In genomic region chr5:91145233-91145620, GRCh38 we compare ENCODE assay signal across 17 cellular contexts.
DNase-seq lines count a peak whose midpoint lies in the region; ATAC-seq and TF ChIP-seq lines count a peak whose summit lies in the region.
"Had no signal": no experiment of that assay in that cellular context is flagged by ENCODE, and none has a peak within 500 bp of the region (broad histone marks: within the 10 kb centered on the region; RNA-seq: fewer than 3 reads in every experiment).

No MANE protein-coding gene starts in this region.

- H3K4me3 Mint-ChIP-seq in activated T-helper 1 cell treated with anti-CD3 and anti-CD28 coated beads, Interleukin-12 subunit alpha, Interleukin-12 subunit beta, Interleukin-2, Interleukin-4 antibody, amounts not matched to agents 30 ng/mL and 10 ng/mL and 1 ng/mL, durations not matched to agents 14 hours and 24 hours and 36 hours, result no peak overlapping the region
- no peak overlapping the region for H3K4me3 Mint-ChIP-seq in GM23338
- H3K4me3 Mint-ChIP-seq: CD4-positive, CD25-positive, alpha-beta regulatory T cell; WTC11 had no signal

- no peaks in the 10 kb centered on the region for H3K9me2 ChIP-seq in GM23338 (ENCODE audit: insufficient read depth)

- H3K4me1 ChIP-seq in adipocyte (ENCODE audit: control insufficient read depth, insufficient read depth, low read length) (peaks cover 21% of the 10 kb centered on the region), esophagus muscularis mucosa (peaks cover 7 to 44% (median 33%) of the 10 kb centered on the region in 4 donors), muscle layer of duodenum (ENCODE audit: control insufficient read depth in 1 of 2, insufficient read depth in 2 of 2, low read length in 2 of 2) (peaks cover 0 to 20% of the 10 kb centered on the region in 2 donors), tibial artery (peaks cover 0 to 42% (median 20%) of the 10 kb centered on the region in 4 donors), GM23338 (ENCODE audit: insufficient read depth) (no peaks in the 10 kb centered on the region)

- no peaks in the 10 kb centered on the region for H3K27me3 ChIP-seq in adipocyte (replicated peaks; ENCODE audit: control insufficient read depth, insufficient read depth, low read length)
- no peaks in the 10 kb centered on the region for H3K27me3 ChIP-seq in esophagus muscularis mucosa
- no peaks in the 10 kb centered on the region for H3K27me3 ChIP-seq in muscle layer of duodenum (ENCODE audit: low read depth, low read length)
- H3K27me3 ChIP-seq in tibial artery, result no peaks in the 10 kb centered on the region
- H3K27me3 ChIP-seq in GM23338 (ENCODE audit: insufficient read depth), result no peaks in the 10 kb centered on the region
- H3K27me3 ChIP-seq: testis had no signal

- intact Hi-C loops in esophagus muscularis mucosa (cut with DNase I) (no loop called here), tibial artery (cut with DNase I; ENCODE audit: low total_unique reads) (no loop called here)
- intact Hi-C loops in activated T-helper 1 cell treated with anti-CD3 and anti-CD28 coated beads, Interleukin-12 subunit alpha, Interleukin-12 subunit beta, Interleukin-2, Interleukin-4 antibody, amounts not matched to agents 30 ng/mL and 10 ng/mL and 1 ng/mL, durations not matched to agents 14 hours and 24 hours and 36 hours (cut with micrococcal nuclease), result no loop called here

- H3K9ac ChIP-seq in adipocyte (ENCODE audit: low read length), result peak overlapping the region; percentile 52

- no peaks in the 10 kb centered on the region for H3K9me3 ChIP-seq in adipocyte (ENCODE audit: control insufficient read depth, low read length)
- no peaks in the 10 kb centered on the region for H3K9me3 ChIP-seq in esophagus muscularis mucosa
- H3K9me3 ChIP-seq in muscle layer of duodenum (ENCODE audit: control insufficient read depth in 1 of 2, low read length in 2 of 2), result no peaks in the 10 kb centered on the region
- H3K9me3 ChIP-seq in tibial artery, result no peaks in the 10 kb centered on the region
- H3K9me3 ChIP-seq: testis had no signal

- H3K4me1 Mint-ChIP-seq in activated T-helper 1 cell treated with anti-CD3 and anti-CD28 coated beads, Interleukin-12 subunit alpha, Interleukin-12 subunit beta, Interleukin-2, Interleukin-4 antibody, amounts not matched to agents 30 ng/mL and 10 ng/mL and 1 ng/mL, durations not matched to agents 14 hours and 24 hours and 36 hours (ENCODE audit: low read depth), result no peaks in the 10 kb centered on the region
- peaks cover 21% of the 10 kb centered on the region; the same call in 2 of the 3 replicates for H3K4me1 Mint-ChIP-seq in GM23338
- H3K4me1 Mint-ChIP-seq: CD4-positive, CD25-positive, alpha-beta regulatory T cell had no signal

- peaks cover 2% of the 10 kb centered on the region for H3K36me3 Mint-ChIP-seq in activated T-helper 1 cell treated with anti-CD3 and anti-CD28 coated beads, Interleukin-12 subunit alpha, Interleukin-12 subunit beta, Interleukin-2, Interleukin-4 antibody, amounts not matched to agents 30 ng/mL and 10 ng/mL and 1 ng/mL, durations not matched to agents 14 hours and 24 hours and 36 hours (ENCODE audit: low read depth)
- H3K36me3 Mint-ChIP-seq in GM23338 (ENCODE audit: low read depth), result peaks cover 22% of the 10 kb centered on the region
- H3K36me3 Mint-ChIP-seq: CD4-positive, CD25-positive, alpha-beta regulatory T cell had no signal

- no peak overlapping the region for H3K4me2 ChIP-seq in GM23338

- no peaks in the 10 kb centered on the region for H3F3A ChIP-seq in GM23338 (replicated peaks; ENCODE audit: low read depth)

- ATAC-seq in GM23338, result no peak
- ATAC-seq: WTC11 had no signal

- no peaks in the 10 kb centered on the region for H3K36me3 ChIP-seq in adipocyte (ENCODE audit: control insufficient read depth, insufficient read depth, low read length, severe bottlenecking)
- no peaks in the 10 kb centered on the region for H3K36me3 ChIP-seq in esophagus muscularis mucosa
- no peaks in the 10 kb centered on the region for H3K36me3 ChIP-seq in muscle layer of duodenum (ENCODE audit: control insufficient read depth in 1 of 2, insufficient read depth in 2 of 2, low read length in 2 of 2)
- no peaks in the 10 kb centered on the region for H3K36me3 ChIP-seq in tibial artery
- no peaks in the 10 kb centered on the region for H3K36me3 ChIP-seq in GM23338 (ENCODE audit: insufficient read depth)

- TF ChIP-seq CTCF in esophagus muscularis mucosa (IDR thresholded peaks at IDR 0.05) (no peak), tibial artery (IDR thresholded peaks at IDR 0.05) (no peak), GM23338 (conservative IDR thresholded peaks at IDR 0.05; ENCODE audit: low read depth in 2 of 2) (no peak)

- WGBS in esophagus muscularis mucosa, result 25% methylated on average over 2 of the region's 2 CpGs

- DNase-seq in adipocyte (ENCODE audit: low read depth), result no peak
- no peak for DNase-seq in esophagus muscularis mucosa (ENCODE audit: extremely low spot score)
- DNase-seq in tibial artery, result no peak
- DNase-seq in activated T-helper 1 cell treated with anti-CD3 and anti-CD28 coated beads, Interleukin-12 subunit alpha, Interleukin-12 subunit beta, Interleukin-2, Interleukin-4 antibody, amounts not matched to agents 30 ng/mL and 10 ng/mL and 1 ng/mL, durations not matched to agents 14 hours and 24 hours and 36 hours (ENCODE audit: low spot score), result no peak
- no peak for DNase-seq in GM23338 (ENCODE audit: low spot score)
- DNase-seq in RKO (ENCODE audit: low spot score), result no peak
- DNase-seq: caudate nucleus; CD4-positive, CD25-positive, alpha-beta regulatory T cell; hypothalamus; NCI-H187; NCI-H446 treated with DMSO at 0.1 percent for 48 hours; OCI-M1; SW 1271; testis had no signal

- no peak overlapping the region for H3K27ac Mint-ChIP-seq in activated T-helper 1 cell treated with anti-CD3 and anti-CD28 coated beads, Interleukin-12 subunit alpha, Interleukin-12 subunit beta, Interleukin-2, Interleukin-4 antibody, amounts not matched to agents 30 ng/mL and 10 ng/mL and 1 ng/mL, durations not matched to agents 14 hours and 24 hours and 36 hours
- H3K27ac Mint-ChIP-seq in GM23338, result no peak overlapping the region; the same call in 1 of the 2 replicates
- H3K27ac Mint-ChIP-seq: CD4-positive, CD25-positive, alpha-beta regulatory T cell; WTC11 had no signal

- peak overlapping the region; percentile 25 to 46 (median 28) for H3K27ac ChIP-seq in esophagus muscularis mucosa (replicated peaks in 1 of 4)
- H3K27ac ChIP-seq in muscle layer of duodenum (ENCODE audit: low read length), result peak overlapping the region; percentile 10
- H3K27ac ChIP-seq in tibial artery, result peak overlapping the region; percentile 58
- H3K27ac ChIP-seq in GM23338 (ENCODE audit: low read depth), result no peak overlapping the region
- H3K27ac ChIP-seq: epithelial cell of prostate had no signal

- H4K20me1 ChIP-seq in GM23338 (replicated peaks; ENCODE audit: insufficient read depth), result no peaks in the 10 kb centered on the region; the same call in 1 of the 2 replicates

- H3K79me2 ChIP-seq in GM23338 (replicated peaks; ENCODE audit: insufficient read depth), result no peaks in the 10 kb centered on the region

- TF ChIP-seq EP300 in esophagus muscularis mucosa (IDR thresholded peaks at IDR 0.05), result no peak

- H3K4me3 ChIP-seq in adipocyte (ENCODE audit: low read length) (peak overlapping the region; percentile 56), esophagus muscularis mucosa (peak overlapping the region in 2 of 4 donors; percentile 1 to 23), muscle layer of duodenum (ENCODE audit: low read depth in 1 of 2, low read length in 2 of 2) (peak overlapping the region in 1 of 2 donors; percentile 37), tibial artery (peak overlapping the region in 1 of 2 donors; percentile 23), GM23338 (no peak overlapping the region)
- H3K4me3 ChIP-seq: testis had no signal

- H3K27me3 Mint-ChIP-seq in activated T-helper 1 cell treated with anti-CD3 and anti-CD28 coated beads, Interleukin-12 subunit alpha, Interleukin-12 subunit beta, Interleukin-2, Interleukin-4 antibody, amounts not matched to agents 30 ng/mL and 10 ng/mL and 1 ng/mL, durations not matched to agents 14 hours and 24 hours and 36 hours (ENCODE audit: insufficient read depth), result peaks cover 13% of the 10 kb centered on the region
- H3K27me3 Mint-ChIP-seq in GM23338 (ENCODE audit: insufficient read depth, low read depth, poor library complexity), result peaks cover 3% of the 10 kb centered on the region

- TF ChIP-seq POLR2A in esophagus muscularis mucosa (IDR thresholded peaks at IDR 0.05; ENCODE audit: low read depth), result no peak

- H3K9me3 Mint-ChIP-seq in activated T-helper 1 cell treated with anti-CD3 and anti-CD28 coated beads, Interleukin-12 subunit alpha, Interleukin-12 subunit beta, Interleukin-2, Interleukin-4 antibody, amounts not matched to agents 30 ng/mL and 10 ng/mL and 1 ng/mL, durations not matched to agents 14 hours and 24 hours and 36 hours, result peaks cover 3% of the 10 kb centered on the region
- H3K9me3 Mint-ChIP-seq in GM23338, result peaks cover 20% of the 10 kb centered on the region

- no peak overlapping the region for H2AFZ ChIP-seq in GM23338

TF ChIP-seq in GM23338, 12 proteins besides CTCF, POLR2A, EP300 and RAD21 (continues in another document):
- TF ChIP-seq STAT1 (IDR thresholded peaks at IDR 0.05; ENCODE audit: unreplicated experiment), result no peak
